In genomic region chr3:72395654-72396415, GRCh38 we compare ENCODE assay signal across 13 cellular contexts. TPM values are rescaled to one million over a fixed set of nuclear protein-coding genes. Genes with fewer than 3 reads are reported as not detected.
A peak's percentile ranks its signal among the peaks of the same experiment; 100 is the strongest.
DNase-seq lines count a peak whose midpoint lies in the region; ATAC-seq and TF ChIP-seq lines count a peak whose summit lies in the region.
"Had no signal": no experiment of that assay in that cellular context is flagged by ENCODE, and none has a peak within 500 bp of the region (broad histone marks: within the 10 kb centered on the region; RNA-seq: fewer than 3 reads in every experiment).

No MANE protein-coding gene starts in this region.

- TF ChIP-seq POLR2A in IMR-90 (IDR thresholded peaks at IDR 0.05; ENCODE audit: low read depth, low read length): no peak

- H3K79me1 ChIP-seq in IMR-90 (ENCODE audit: low read depth in 1 of 2, low read length in 2 of 2): peaks cover 40 to 77% of the 10 kb centered on the region in 2 experiments

- no peak for TF ChIP-seq CTCF in IMR-90 (conservative IDR thresholded peaks at IDR 0.05; ENCODE audit: low read depth, low read length)
- TF ChIP-seq CTCF in osteocyte (IDR thresholded peaks at IDR 0.05): no peak

- H2BK15ac ChIP-seq in IMR-90 (ENCODE audit: low read depth, low read length): no peak overlapping the region

- no peak overlapping the region for H3K4me3 Mint-ChIP-seq in osteocyte (ENCODE audit: unreplicated experiment)
- H3K4me3 Mint-ChIP-seq in naive thymus-derived CD8-positive, alpha-beta T cell: peak overlapping the region in 1 of 10 donors; percentile 16
- no peak overlapping the region for H3K4me3 Mint-ChIP-seq in CD8-positive, alpha-beta memory T cell

- peaks cover 6% of the 10 kb centered on the region; the same call in 1 of the 2 replicates for H3K9me1 ChIP-seq in IMR-90 (ENCODE audit: insufficient read depth, low read length)

- H4K8ac ChIP-seq in IMR-90 (ENCODE audit: low read depth in 2 of 2, low read length in 2 of 2): no peak overlapping the region

- no peak overlapping the region for H3K4ac ChIP-seq in IMR-90 (ENCODE audit: low read depth, low read length)

- H3K27ac Mint-ChIP-seq in osteocyte (ENCODE audit: unreplicated experiment): peak overlapping the region; percentile 36
- H3K27ac Mint-ChIP-seq in naive thymus-derived CD8-positive, alpha-beta T cell: no peak overlapping the region
- no peak overlapping the region for H3K27ac Mint-ChIP-seq in CD8-positive, alpha-beta memory T cell

- H2BK20ac ChIP-seq in IMR-90 (ENCODE audit: low read depth, low read length): no peak overlapping the region

- H2AFZ ChIP-seq in IMR-90 (replicated peaks; ENCODE audit: low read length, poor library complexity): no peak overlapping the region

- H3K9me3 ChIP-seq in IMR-90 (ENCODE audit: control insufficient read depth, insufficient read depth, low read length): no peaks in the 10 kb centered on the region
- H3K9me3 ChIP-seq in CD8-positive, alpha-beta memory T cell (ENCODE audit: low read length): no peaks in the 10 kb centered on the region

- peak; percentile 59 for ATAC-seq in IMR-90 (ENCODE audit: low read depth)
- ATAC-seq in GM21737 (IDR thresholded peaks at IDR 0.05; ENCODE audit: unreplicated experiment): no peak
- no peak for ATAC-seq in naive thymus-derived CD8-positive, alpha-beta T cell
- no peak for ATAC-seq in GM21825 (IDR thresholded peaks at IDR 0.05; ENCODE audit: unreplicated experiment)

- H4K5ac ChIP-seq in IMR-90 (ENCODE audit: low read depth, low read length): no peak overlapping the region

- WGBS in IMR-90 (ENCODE audit: extremely low coverage in 2 of 2, insufficient read length in 1 of 2), 2 experiments: no CpG with 5 or more reads among the region's 5 CpGs

- H3K23ac ChIP-seq in IMR-90 (ENCODE audit: low read depth, low read length): no peak overlapping the region

- no peaks in the 10 kb centered on the region for H3K27me3 Mint-ChIP-seq in osteocyte (ENCODE audit: unreplicated experiment)
- H3K27me3 Mint-ChIP-seq in naive thymus-derived CD8-positive, alpha-beta T cell: no peaks in the 10 kb centered on the region
- H3K27me3 Mint-ChIP-seq in CD8-positive, alpha-beta memory T cell: no peaks in the 10 kb centered on the region

- intact Hi-C loops in IMR-90 (cut with micrococcal nuclease): no loop called here

- DNase-seq in EH (ENCODE audit: low read depth): peak; percentile 69
- peak; percentile 45 for DNase-seq in IMR-90
- peak; percentile 13 for DNase-seq in fibroblast of gingiva (ENCODE audit: low read depth)
- DNase-seq in osteocyte (ENCODE audit: extremely low spot score, unreplicated experiment): no peak
- DNase-seq in naive thymus-derived CD8-positive, alpha-beta T cell: no peak
- no peak for DNase-seq in CD8-positive, alpha-beta memory T cell
- DNase-seq: ACHN, KBM-7, NCI-H2107, NCI-H69 had no signal

- H3K14ac ChIP-seq in IMR-90 (replicated peaks; ENCODE audit: low read depth, low read length): no peak overlapping the region

- no peak for TF ChIP-seq RAD21 in IMR-90 (IDR thresholded peaks at IDR 0.05; ENCODE audit: low read length)

- dilution Hi-C loops in IMR-90 (cut with HindIII; ENCODE audit: low sequenced_read_pairs, unreplicated experiment): no loop called here

- peaks cover 89% of the 10 kb centered on the region for H4K20me1 ChIP-seq in IMR-90 (ENCODE audit: insufficient read depth, low read length)

- no peak overlapping the region for H3K56ac ChIP-seq in IMR-90 (ENCODE audit: extremely low read depth, insufficient read depth, low read length)

- H3K4me1 ChIP-seq in IMR-90 (ENCODE audit: control insufficient read depth, insufficient read depth, low read length): peaks cover 6% of the 10 kb centered on the region
- peaks cover 29% of the 10 kb centered on the region for H3K4me1 ChIP-seq in CD8-positive, alpha-beta memory T cell (ENCODE audit: insufficient read depth, low read length)

- H2AK5ac ChIP-seq in IMR-90 (ENCODE audit: low read depth, low read length): no peak overlapping the region

- peaks cover 37% of the 10 kb centered on the region for H3K4me1 Mint-ChIP-seq in osteocyte (ENCODE audit: unreplicated experiment)
- H3K4me1 Mint-ChIP-seq in naive thymus-derived CD8-positive, alpha-beta T cell: peaks cover 28 to 66% (median 57%) of the 10 kb centered on the region in 4 donors
- H3K4me1 Mint-ChIP-seq in CD8-positive, alpha-beta memory T cell: peaks cover 54 to 60% (median 60%) of the 10 kb centered on the region in 3 donors

- POLR2A ChIA-PET in IMR-90 (lab: Charles Lee; ENCODE audit: unreplicated experiment): no interaction called here
- POLR2A ChIA-PET in naive thymus-derived CD8-positive, alpha-beta T cell (lab: Charles Lee): no interaction called here
- POLR2A ChIA-PET in CD8-positive, alpha-beta memory T cell (lab: Charles Lee): no interaction called here

- H3K27me3 ChIP-seq in IMR-90 (ENCODE audit: control insufficient read depth, insufficient read depth, low read length): no peaks in the 10 kb centered on the region
- no peaks in the 10 kb centered on the region for H3K27me3 ChIP-seq in CD8-positive, alpha-beta memory T cell (ENCODE audit: insufficient read depth, low read length, poor library complexity, severe bottlenecking)
- H3K27me3 ChIP-seq: BLaER1 had no signal

- no peak overlapping the region for H2AK9ac ChIP-seq in IMR-90 (replicated peaks; ENCODE audit: low read depth, low read length, poor library complexity)

- H3K18ac ChIP-seq in IMR-90 (ENCODE audit: low read depth, low read length): no peak overlapping the region

- H3K36me3 ChIP-seq in IMR-90 (ENCODE audit: control insufficient read depth, insufficient read depth, low read length): no peaks in the 10 kb centered on the region
- no peaks in the 10 kb centered on the region for H3K36me3 ChIP-seq in CD8-positive, alpha-beta memory T cell (ENCODE audit: insufficient read depth, low read length)

- H4K91ac ChIP-seq in IMR-90 (ENCODE audit: insufficient read depth, low read depth, low read length): no peak overlapping the region

- H2BK5ac ChIP-seq in IMR-90 (ENCODE audit: low read depth, low read length, poor library complexity, severe bottlenecking): no peak overlapping the region

- in situ Hi-C loops in IMR-90 (cut with MboI; ENCODE audit: low sequenced_read_pairs): no loop called here

- peak overlapping the region; percentile 44; the same call in 1 of the 2 replicates for H3K4me2 ChIP-seq in IMR-90 (ENCODE audit: low read depth, low read length)
- H3K4me2 ChIP-seq: BLaER1 had no signal

- no peak overlapping the region for H3K27ac ChIP-seq in IMR-90 (ENCODE audit: insufficient read depth, low read length)
- no peak overlapping the region for H3K27ac ChIP-seq in CD8-positive, alpha-beta memory T cell (ENCODE audit: low read depth, low read length)
- H3K27ac ChIP-seq: BLaER1 had no signal

- H3K36me3 Mint-ChIP-seq in osteocyte (ENCODE audit: unreplicated experiment): no peaks in the 10 kb centered on the region
- no peaks in the 10 kb centered on the region for H3K36me3 Mint-ChIP-seq in naive thymus-derived CD8-positive, alpha-beta T cell
- H3K36me3 Mint-ChIP-seq in CD8-positive, alpha-beta memory T cell: peaks cover 0 to 5% (median 1%) of the 10 kb centered on the region in 3 donors

- H3K9ac ChIP-seq in IMR-90 (ENCODE audit: low read depth, low read length): no peak overlapping the region
- H3K9ac ChIP-seq: BLaER1 had no signal

- CTCF ChIA-PET in IMR-90 (lab: Yijun Ruan, JAX): interaction anchor here (0.5 to 1.0 kb wide), 2 partner anchors 9 to 80 kb away, joined by 3 read pairs; no protein-coding TSS in a partner anchor
- CTCF ChIA-PET in CD8-positive, alpha-beta memory T cell (lab: Charles Lee): no interaction called here

- H3K4me3 ChIP-seq in IMR-90 (ENCODE audit: insufficient read depth, low read depth, low read length): no peak overlapping the region
- H3K4me3 ChIP-seq in CD8-positive, alpha-beta memory T cell (ENCODE audit: low read length): no peak overlapping the region
- H3K4me3 ChIP-seq: BLaER1 had no signal

- H3K9me3 Mint-ChIP-seq in osteocyte (ENCODE audit: unreplicated experiment): no peaks in the 10 kb centered on the region
- no peaks in the 10 kb centered on the region for H3K9me3 Mint-ChIP-seq in naive thymus-derived CD8-positive, alpha-beta T cell
- no peaks in the 10 kb centered on the region for H3K9me3 Mint-ChIP-seq in CD8-positive, alpha-beta memory T cell

- BruUV-seq in IMR-90 (replicated peaks; lab: Mats Ljungman, UMichigan): no TSS peak

- H2BK120ac ChIP-seq in IMR-90 (ENCODE audit: low read depth, low read length): no peak overlapping the region

TF ChIP-seq in IMR-90, 13 proteins besides CTCF, POLR2A, EP300 and RAD21:
- no peak for TF ChIP-seq MXI1 (IDR thresholded peaks at IDR 0.05; ENCODE audit: borderline replicate concordance, low read depth, low read length)
- TF ChIP-seq CEBPB (IDR thresholded peaks at IDR 0.05; ENCODE audit: low read depth, low read length): peak; percentile 7; the same call in 1 of the 2 replicates
- TF ChIP-seq BHLHE40 (IDR thresholded peaks at IDR 0.05; ENCODE audit: low read depth, low read length): no peak
- TF ChIP-seq MAFK (IDR thresholded peaks at IDR 0.05; ENCODE audit: low read depth, low read length): peak; percentile 61

RNA-seq across cellular contexts. Expression of gene RYBP, which starts 50.6 kb away (rescaled TPM):
- total RNA-seq in IMR-90 (2012; rRNA removed) (4.1 and 6.9 TPM in 2 replicates), osteocyte (30.7 and 33.0 TPM in 2 replicates)
- 3.6 and 4.2 TPM in 2 replicates for polyA plus RNA-seq in IMR-90 (2012; rRNA removed)
- 0.63 and 0.85 TPM in 2 replicates for polyA plus RNA-seq in IMR-90 (2012; cell fraction: cytosol; rRNA removed)
- 0.95 and 5.4 TPM in 2 replicates for polyA plus RNA-seq in IMR-90 (2012; cell fraction: nucleus; rRNA removed; ENCODE audit: low replicate concordance)
- 10 to 100 TPM; 18.6 to 18.7 TPM for total RNA-seq in naive thymus-derived CD8-positive, alpha-beta T cell
- 1 to 10 TPM; 1.2 to 1.9 (median 1.8) TPM for polyA plus RNA-seq in naive thymus-derived CD8-positive, alpha-beta T cell
- total RNA-seq in CD8-positive, alpha-beta memory T cell: 10 to 100 TPM; 41.3 to 42.6 TPM
- 1.8 TPM for polyA plus RNA-seq in CD8-positive, alpha-beta memory T cell

Comparison
In these comparisons a context has a peak if more than half of its experiments do, and no peak if none do; other contexts are left out.
1. DNase-seq: peak in EH (single experiment), IMR-90 (single experiment) and fibroblast of gingiva (single experiment); none in osteocyte (single experiment), naive thymus-derived CD8-positive, alpha-beta T cell (0 of 10) and CD8-positive, alpha-beta memory T cell (0 of 5).